In genomic region chr7:156544199-156544598, GRCh38 we compare ENCODE assay signal across 1 cellular context.
TF ChIP-seq lines count a peak whose summit lies in the region.

No MANE protein-coding gene starts in this region.

TF ChIP-seq in K562, 482 proteins besides CTCF, POLR2A, EP300 and RAD21 (continued from another document):
- TF ChIP-seq NKRF (IDR thresholded peaks at IDR 0.05; ENCODE audit: borderline replicate concordance) (no peak), CBX5 (IDR thresholded peaks at IDR 0.05; ENCODE audit: borderline replicate concordance, low read depth) (no peak), KLF10 (CRISPR knock-in tag; IDR thresholded peaks at IDR 0.05) (no peak), BRCA1 (IDR thresholded peaks at IDR 0.05) (no peak), BRCA1 (CRISPR knock-in tag; IDR thresholded peaks at IDR 0.05) (no peak), LARP7 (IDR thresholded peaks at IDR 0.05) (no peak), ZNF77 (CRISPR knock-in tag; IDR thresholded peaks at IDR 0.05) (no peak), ILK (tag; IDR thresholded peaks at IDR 0.05; ENCODE audit: borderline replicate concordance, low read depth) (no peak), NEUROD1 (IDR thresholded peaks at IDR 0.05; ENCODE audit: borderline replicate concordance, low read depth, low read length, partially characterized antibody) (no peak), MAFF (IDR thresholded peaks at IDR 0.05; ENCODE audit: low read length) (peak; percentile 50; the same call in 1 of the 2 replicates), PRPF4 (IDR thresholded peaks at IDR 0.05; ENCODE audit: insufficient read depth, low read depth, low read length, poor library complexity, severe bottlenecking) (no peak), ATF4 (CRISPR knock-in tag; IDR thresholded peaks at IDR 0.05) (no peak), ZNF263 (CRISPR knock-in tag; IDR thresholded peaks at IDR 0.05; ENCODE audit: borderline replicate concordance) (no peak), ZNF551 (CRISPR knock-in tag; IDR thresholded peaks at IDR 0.05) (no peak), LCOR (CRISPR knock-in tag; IDR thresholded peaks at IDR 0.05) (no peak), SMC3 (conservative IDR thresholded peaks at IDR 0.05; ENCODE audit: insufficient read depth, low read depth, low read length) (no peak), TEAD4 (IDR thresholded peaks at IDR 0.05; ENCODE audit: low read length) (peak; percentile 41; the same call in 1 of the 2 replicates), TEAD4 (CRISPR knock-in tag; IDR thresholded peaks at IDR 0.05; ENCODE audit: borderline replicate concordance) (no peak), FOXA3 (CRISPR knock-in tag; conservative IDR thresholded peaks at IDR 0.05 in 1 of 2, IDR thresholded peaks at IDR 0.05 in 1 of 2) (no peak), CC2D1A (IDR thresholded peaks at IDR 0.05) (no peak), NFXL1 (CRISPR knock-in tag; IDR thresholded peaks at IDR 0.05) (no peak), C11orf30 (IDR thresholded peaks at IDR 0.05; ENCODE audit: low read depth) (peak; percentile 75), CHD7 (IDR thresholded peaks at IDR 0.05; ENCODE audit: low read depth, low read length) (no peak)
